ENCODE assay signal across 11 cellular contexts in the genomic region with DNA sequence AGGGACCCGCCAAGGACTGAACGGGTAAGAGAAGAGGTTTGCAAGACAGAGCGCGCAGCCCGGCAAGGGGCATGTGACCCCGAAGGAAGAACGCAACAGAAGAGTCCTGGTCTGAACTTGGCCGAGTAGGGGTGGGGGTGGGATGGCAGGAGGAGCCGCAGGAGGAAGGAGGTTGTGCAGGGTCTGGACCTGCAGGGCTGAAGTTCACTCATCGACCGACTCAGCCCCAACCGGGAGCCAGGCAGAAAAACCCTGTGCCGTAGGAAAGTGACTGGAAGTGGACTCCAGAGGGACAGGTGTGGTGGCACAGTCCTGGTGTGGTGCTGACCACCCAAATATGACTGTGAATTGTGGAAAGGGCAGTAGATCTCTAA. TPM values are rescaled to one million over a fixed set of nuclear protein-coding genes. Genes with fewer than 3 reads are reported as not detected.
DNase-seq lines count a peak whose midpoint lies in the region; ATAC-seq and TF ChIP-seq lines count a peak whose summit lies in the region.
"Had no signal": no experiment of that assay in that cellular context is flagged by ENCODE, and none has a peak within 500 bp of the region (broad histone marks: within the 10 kb centered on the region; RNA-seq: fewer than 3 reads in every experiment).

No MANE protein-coding gene starts in this region.

- H3K4me3 Mint-ChIP-seq in activated T-cell treated with anti-CD3 and anti-CD28 coated beads, Interleukin-2, amount 50 U/mL, for 72 hours: peak overlapping the region; percentile 53 to 87
- H3K4me3 Mint-ChIP-seq: nephron had no signal

- no peak for TF ChIP-seq CTCF in coronary artery (IDR thresholded peaks at IDR 0.05)

- H2BK120ac ChIP-seq in mesendoderm (ENCODE audit: low read depth, low read length): no peak overlapping the region

- no peak overlapping the region for H3K56ac ChIP-seq in mesendoderm (ENCODE audit: low read length)

- peaks cover 5% of the 10 kb centered on the region for H3K27me3 ChIP-seq in mesendoderm (ENCODE audit: insufficient read depth, low read length, poor library complexity)
- peaks cover 9% of the 10 kb centered on the region for H3K27me3 ChIP-seq in thymus (ENCODE audit: control insufficient read depth, insufficient read depth)

- H3K79me1 ChIP-seq in mesendoderm (ENCODE audit: low read length): no peaks in the 10 kb centered on the region

- no peak overlapping the region for H3K23ac ChIP-seq in mesendoderm (ENCODE audit: low read length)

- no peaks in the 10 kb centered on the region for H3K79me2 ChIP-seq in mesendoderm (ENCODE audit: control insufficient read depth, insufficient read depth, low read length)

- H3K36me3 Mint-ChIP-seq in activated T-cell treated with anti-CD3 and anti-CD28 coated beads, Interleukin-2, amount 50 U/mL, for 72 hours (ENCODE audit: insufficient read depth in 2 of 2): no peaks in the 10 kb centered on the region

- no peak for DNase-seq in activated T-cell treated with anti-CD3 and anti-CD28 coated beads, Interleukin-2, amount 50 U/mL, for 72 hours
- DNase-seq in activated T-cell treated with anti-CD3 and anti-CD28 coated beads, Interleukin-2, amount 50 U/mL, for 1 hour: no peak
- no peak for DNase-seq in coronary artery (ENCODE audit: low spot score)
- DNase-seq in mesendoderm: no peak
- no peak for DNase-seq in NCI-H1092 (lab: John Stamatoyannopoulos, UW)
- no peak for DNase-seq in SK-N-DZ (ENCODE audit: low spot score)
- DNase-seq: NCI-H2081 treated with DMSO at 0.1 percent for 48 hours had no signal

- H2BK5ac ChIP-seq in mesendoderm (ENCODE audit: low read length): no peak overlapping the region

- H3K27ac ChIP-seq in coronary artery (peak overlapping the region in 1 of 2 donors; percentile 40), mesendoderm (ENCODE audit: low read depth, low read length) (no peak overlapping the region), thymus (ENCODE audit: low read depth) (no peak overlapping the region)

- H3K4me3 ChIP-seq in coronary artery: peak overlapping the region; percentile 74
- H3K4me3 ChIP-seq in mesendoderm (ENCODE audit: low read length): no peak overlapping the region
- H3K4me3 ChIP-seq in thymus (ENCODE audit: low read length): peak overlapping the region; percentile 41

- H3K4me1 ChIP-seq in mesendoderm (ENCODE audit: control insufficient read depth, low read depth, low read length) (peaks cover 2% of the 10 kb centered on the region), thymus (ENCODE audit: control insufficient read depth, insufficient read depth, low read length) (peaks cover 3% of the 10 kb centered on the region)

- peak overlapping the region; percentile 67 for H3K4me2 ChIP-seq in mesendoderm (ENCODE audit: low read length)
- H3K4me2 ChIP-seq: SK-N-SH had no signal

- no peak overlapping the region for H2AK5ac ChIP-seq in mesendoderm (ENCODE audit: low read length)

- no peaks in the 10 kb centered on the region for H3K36me3 ChIP-seq in mesendoderm (ENCODE audit: control insufficient read depth, insufficient read depth, low read length)
- no peaks in the 10 kb centered on the region for H3K36me3 ChIP-seq in thymus (ENCODE audit: control insufficient read depth, insufficient read depth)

- no peaks in the 10 kb centered on the region for H3K9me3 Mint-ChIP-seq in activated T-cell treated with anti-CD3 and anti-CD28 coated beads, Interleukin-2, amount 50 U/mL, for 72 hours
- H3K9me3 Mint-ChIP-seq: nephron had no signal

- H3K9me3 ChIP-seq in thymus (ENCODE audit: control insufficient read depth): no peaks in the 10 kb centered on the region
- H3K9me3 ChIP-seq: SK-N-SH had no signal

- no peak overlapping the region for H3K18ac ChIP-seq in mesendoderm (ENCODE audit: low read length)

- no peak overlapping the region for H4K8ac ChIP-seq in mesendoderm (ENCODE audit: low read depth, low read length)

- no peak overlapping the region for H4K5ac ChIP-seq in mesendoderm (ENCODE audit: low read length)

- no peak overlapping the region for H3K27ac Mint-ChIP-seq in activated T-cell treated with anti-CD3 and anti-CD28 coated beads, Interleukin-2, amount 50 U/mL, for 72 hours

- no CpG with 5 or more reads among the region's 13 CpGs for WGBS in mesendoderm (ENCODE audit: extremely low coverage, insufficient coverage, low lambda C conversion rate)
- WGBS in thymus: 61% methylated on average over 13 of the region's 13 CpGs

- H2BK15ac ChIP-seq in mesendoderm (replicated peaks; ENCODE audit: low read depth): no peak overlapping the region

- H3K4ac ChIP-seq in mesendoderm (ENCODE audit: low read depth, low read length): no peak overlapping the region

- peak overlapping the region; percentile 17 for H3K9ac ChIP-seq in mesendoderm (ENCODE audit: low read length)
- H3K9ac ChIP-seq: SK-N-SH had no signal

- H3K4me1 Mint-ChIP-seq in activated T-cell treated with anti-CD3 and anti-CD28 coated beads, Interleukin-2, amount 50 U/mL, for 72 hours (ENCODE audit: low read depth): peaks cover 13% of the 10 kb centered on the region
- H3K4me1 Mint-ChIP-seq: nephron had no signal

- peak in 1 of 2 donors; percentile 4 for ATAC-seq in activated T-cell treated with anti-CD3 and anti-CD28 coated beads, Interleukin-2, amount 50 U/mL, for 72 hours (replicated peaks in 1 of 2)
- ATAC-seq in HG02798 (IDR thresholded peaks at IDR 0.05; ENCODE audit: poor library complexity, unreplicated experiment): no peak

- no peaks in the 10 kb centered on the region for H3K27me3 Mint-ChIP-seq in activated T-cell treated with anti-CD3 and anti-CD28 coated beads, Interleukin-2, amount 50 U/mL, for 72 hours (ENCODE audit: low read depth)

RNA-seq across cellular contexts. Expression of a gene that starts 15.2 kb away (rescaled TPM):
- 10 to 100 TPM; 26.3 to 35.8 TPM for total RNA-seq in activated T-cell treated with anti-CD3 and anti-CD28 coated beads, Interleukin-2, amount 50 U/mL, for 72 hours
- 73.8 TPM for polyA plus RNA-seq in mesendoderm (2013, experiment 1 of 2)
- 74.7 TPM for polyA plus RNA-seq in mesendoderm (2013, experiment 2 of 2)
- polyA plus RNA-seq in thymus: 21.4 TPM
- 110 and 116 TPM in 2 replicates for polyA plus RNA-seq in SK-N-DZ (2014; cell fraction: cytosol; rRNA removed)
- 63.6 and 72.6 TPM in 2 replicates for polyA plus RNA-seq in SK-N-DZ (2014; cell fraction: nucleus; rRNA removed)

RNA-seq across cellular contexts. Expression of a gene that starts 19.9 kb away (rescaled TPM):
- not detected for total RNA-seq in activated T-cell treated with anti-CD3 and anti-CD28 coated beads, Interleukin-2, amount 50 U/mL, for 72 hours
- 1.3 TPM for polyA plus RNA-seq in mesendoderm (2013, experiment 1 of 2)
- 1.1 TPM for polyA plus RNA-seq in mesendoderm (2013, experiment 2 of 2)
- polyA plus RNA-seq in thymus: 2.3 TPM
- polyA plus RNA-seq in SK-N-DZ (2014; cell fraction: cytosol; rRNA removed): 4.1 and 5.6 TPM in 2 replicates
- 13.5 and 16.3 TPM in 2 replicates for polyA plus RNA-seq in SK-N-DZ (2014; cell fraction: nucleus; rRNA removed)

RNA-seq across cellular contexts. Expression of a gene that starts 28.9 kb away (rescaled TPM):
- under 1 TPM; 0.48 to 0.49 TPM for total RNA-seq in activated T-cell treated with anti-CD3 and anti-CD28 coated beads, Interleukin-2, amount 50 U/mL, for 72 hours
- 0.10 TPM for polyA plus RNA-seq in mesendoderm (2013, experiment 1 of 2)
- polyA plus RNA-seq in mesendoderm (2013, experiment 2 of 2): 0.21 TPM
- polyA plus RNA-seq in thymus: 0.16 TPM
- polyA plus RNA-seq in SK-N-DZ (2014; cell fraction: cytosol; rRNA removed): 0.17 and 0.62 TPM in 2 replicates
- 0.20 and 3.4 TPM in 2 replicates for polyA plus RNA-seq in SK-N-DZ (2014; cell fraction: nucleus; rRNA removed)

RNA-seq across cellular contexts. Expression of a gene that starts 34.2 kb away (rescaled TPM):
- 10 to 100 TPM; 30.4 to 31.5 TPM for total RNA-seq in activated T-cell treated with anti-CD3 and anti-CD28 coated beads, Interleukin-2, amount 50 U/mL, for 72 hours
- polyA plus RNA-seq in mesendoderm (2013, experiment 1 of 2): 22.3 TPM
- polyA plus RNA-seq in mesendoderm (2013, experiment 2 of 2): 21.5 TPM
- 36.2 TPM for polyA plus RNA-seq in thymus
- 48.5 and 68.5 TPM in 2 replicates for polyA plus RNA-seq in SK-N-DZ (2014; cell fraction: cytosol; rRNA removed)
- polyA plus RNA-seq in SK-N-DZ (2014; cell fraction: nucleus; rRNA removed): 30.1 and 42.8 TPM in 2 replicates

RNA-seq across cellular contexts. Expression of a gene that starts 40.0 kb away (rescaled TPM):
- total RNA-seq in activated T-cell treated with anti-CD3 and anti-CD28 coated beads, Interleukin-2, amount 50 U/mL, for 72 hours: under 1 TPM in 1 of 2 donors, not detected in 1; 0.02 TPM
- not detected for polyA plus RNA-seq in mesendoderm (2013, experiment 1 of 2)
- not detected for polyA plus RNA-seq in mesendoderm (2013, experiment 2 of 2)
- polyA plus RNA-seq in thymus: 21.9 TPM
- polyA plus RNA-seq in SK-N-DZ (2014; cell fraction: cytosol; rRNA removed): not detected in 2 replicates
- polyA plus RNA-seq in SK-N-DZ (2014; cell fraction: nucleus; rRNA removed): not detected in 2 replicates
- polyA plus RNA-seq: SK-N-SH had no signal
